Comparison of ENCODE assay signal across 13 cellular contexts in genomic region chr20:48750376-48750775, GRCh38.
DNase-seq lines count a peak whose midpoint lies in the region; ATAC-seq and TF ChIP-seq lines count a peak whose summit lies in the region.
"Had no signal": no experiment of that assay in that cellular context is flagged by ENCODE, and none has a peak within 500 bp of the region (broad histone marks: within the 10 kb centered on the region; RNA-seq: fewer than 3 reads in every experiment).

No MANE protein-coding gene starts in this region.

- in situ Hi-C loops in G401 (cut with HindIII; ENCODE audit: low sequenced_read_pairs): no loop called here

- H3K9me3 Mint-ChIP-seq in CD8-positive, alpha-beta memory T cell: peaks cover 0 to 4% (median 0%) of the 10 kb centered on the region in 5 donors
- peaks cover 0 to 4% (median 3%) of the 10 kb centered on the region in 7 donors for H3K9me3 Mint-ChIP-seq in naive B cell

- H3K27ac ChIP-seq in BLaER1 treated with 17β-estradiol and CSF1 and Interleukin-3, amounts not matched to agents 10 nM and 100 nM: peak overlapping the region in 9 of 11 experiments; percentile 79 to 93 (median 88); a peak in 18 of 22 replicates
- H3K27ac ChIP-seq in CD8-positive, alpha-beta memory T cell (ENCODE audit: low read depth, low read length): no peak overlapping the region
- peak overlapping the region; percentile 16 for H3K27ac ChIP-seq in angular gyrus (ENCODE audit: low read depth, low read length)
- H3K27ac ChIP-seq: PC-9 had no signal

- CTCF ChIA-PET in CD8-positive, alpha-beta memory T cell (lab: Charles Lee): interaction anchor here (0.8 to 0.9 kb wide), 2 partner anchors 17 to 48 kb away, joined by 3 read pairs; no protein-coding TSS in a partner anchor

- POLR2A ChIA-PET in CD8-positive, alpha-beta memory T cell (lab: Charles Lee): interaction anchor here (1.2 kb wide), 1 partner anchor 10 kb away, joined by 15 read pairs; no protein-coding TSS in a partner anchor

- H3K27me3 ChIP-seq in BLaER1 treated with 17β-estradiol and CSF1 and Interleukin-3, amounts not matched to agents 10 nM and 100 nM: no peaks in the 10 kb centered on the region
- no peaks in the 10 kb centered on the region for H3K27me3 ChIP-seq in CD8-positive, alpha-beta memory T cell (ENCODE audit: insufficient read depth, low read length, poor library complexity, severe bottlenecking)

- H3K9me3 ChIP-seq in BLaER1 treated with 17β-estradiol and CSF1 and Interleukin-3, amounts not matched to agents 10 nM and 100 nM (replicated peaks in 1 of 11): peaks cover 3 to 20% (median 10%) of the 10 kb centered on the region in 11 experiments; a peak in 21 of 22 replicates
- no peaks in the 10 kb centered on the region for H3K9me3 ChIP-seq in CD8-positive, alpha-beta memory T cell (ENCODE audit: low read length)
- H3K9me3 ChIP-seq: SK-N-SH had no signal

- peak overlapping the region in 7 of 8 donors; percentile 34 to 99 (median 84) for H3K27ac Mint-ChIP-seq in CD8-positive, alpha-beta memory T cell
- peak overlapping the region in 4 of 6 donors; percentile 26 to 49 (median 32) for H3K27ac Mint-ChIP-seq in naive B cell

- no peak for ATAC-seq in naive B cell (ENCODE audit: low read depth in 2 of 2)

- peaks cover 82 to 100% (median 92%) of the 10 kb centered on the region in 10 experiments for H3K4me1 ChIP-seq in BLaER1 treated with 17β-estradiol and CSF1 and Interleukin-3, amounts not matched to agents 10 nM and 100 nM
- peaks cover 65% of the 10 kb centered on the region for H3K4me1 ChIP-seq in CD8-positive, alpha-beta memory T cell (ENCODE audit: insufficient read depth, low read length)

- H3K9ac ChIP-seq in BLaER1 treated with 17β-estradiol and CSF1 and Interleukin-3, amounts not matched to agents 10 nM and 100 nM: peak overlapping the region in 8 of 11 experiments; percentile 59 to 78 (median 76); a peak in 9 of 22 replicates
- H3K9ac ChIP-seq: SK-N-SH had no signal

- H3K36me3 Mint-ChIP-seq in CD8-positive, alpha-beta memory T cell: peaks cover 13 to 65% (median 16%) of the 10 kb centered on the region in 3 donors
- H3K36me3 Mint-ChIP-seq in naive B cell: peaks cover 0 to 13% of the 10 kb centered on the region in 2 donors

- H3K4me2 ChIP-seq in BLaER1 treated with 17β-estradiol and CSF1 and Interleukin-3, amounts not matched to agents 10 nM and 100 nM: peak overlapping the region; percentile 72 to 88 (median 79); a peak in 21 of 22 replicates
- H3K4me2 ChIP-seq: PC-9, SK-N-SH had no signal

- H3K27me3 Mint-ChIP-seq in CD8-positive, alpha-beta memory T cell: peaks cover 0 to 2% of the 10 kb centered on the region in 2 donors
- H3K27me3 Mint-ChIP-seq in naive B cell: no peaks in the 10 kb centered on the region

- TF ChIP-seq CTCF in GM20000 (IDR thresholded peaks at IDR 0.05; ENCODE audit: extremely low read depth, missing control alignments): no peak

- H3K4me1 Mint-ChIP-seq in CD8-positive, alpha-beta memory T cell: peaks cover 76 to 91% (median 80%) of the 10 kb centered on the region in 3 donors
- H3K4me1 Mint-ChIP-seq in naive B cell: peaks cover 65 to 81% (median 77%) of the 10 kb centered on the region in 3 donors

- H3K4me3 Mint-ChIP-seq in CD8-positive, alpha-beta memory T cell: peak overlapping the region in 5 of 7 donors; percentile 2 to 88 (median 44)
- peak overlapping the region in 3 of 8 donors; percentile 11 to 74 (median 32) for H3K4me3 Mint-ChIP-seq in naive B cell

- H3K4me3 ChIP-seq in BLaER1 treated with 17β-estradiol and CSF1 and Interleukin-3, amounts not matched to agents 10 nM and 100 nM: 0 out of 20 replicates have a peak overlapping the region, but pooled peaks of 1 of the 10 experiments have one; percentile 34
- H3K4me3 ChIP-seq in CD8-positive, alpha-beta memory T cell (ENCODE audit: low read length): no peak overlapping the region
- H3K4me3 ChIP-seq: PC-9 had no signal

- DNase-seq in CD8-positive, alpha-beta memory T cell: no peak
- DNase-seq in naive B cell (no peak), midbrain (lab: John Stamatoyannopoulos, UW) (no peak), GM20000 (ENCODE audit: low spot score) (no peak), G401 (ENCODE audit: low spot score) (no peak)
- DNase-seq: activated CD8-positive, alpha-beta memory T cell treated with anti-CD3 and anti-CD28 coated beads, Interleukin-2, amount 50 U/mL, for 48 hours; DMS79 treated with DMSO at 0.1 percent for 48 hours; NCI-H187 treated with DMSO at 0.1 percent for 48 hours; NCI-H524 treated with DMSO at 0.1 percent for 48 hours; PC-9 had no signal

- H3K36me3 ChIP-seq in BLaER1 treated with 17β-estradiol and CSF1 and Interleukin-3, amounts not matched to agents 10 nM and 100 nM: peaks cover 0 to 50% (median 0%) of the 10 kb centered on the region in 11 experiments; a peak in 9 of 22 replicates
- peaks cover 4% of the 10 kb centered on the region for H3K36me3 ChIP-seq in CD8-positive, alpha-beta memory T cell (ENCODE audit: insufficient read depth, low read length)

- peaks cover 0 to 100% (median 0%) of the 10 kb centered on the region in 11 experiments; a peak in 6 of 22 replicates for H4K20me1 ChIP-seq in BLaER1 treated with 17β-estradiol and CSF1 and Interleukin-3, amounts not matched to agents 10 nM and 100 nM
